In genomic region chr11:86663741-86664140, GRCh38 we compare ENCODE assay signal across 29 cellular contexts.
"Had no signal": no experiment of that assay in that cellular context is flagged by ENCODE, and none has a peak within 500 bp of the region (broad histone marks: within the 10 kb centered on the region; RNA-seq: fewer than 3 reads in every experiment).

No MANE protein-coding gene starts in this region.

- DNase-seq: activated CD4-positive, alpha-beta memory T cell treated with anti-CD3 and anti-CD28 coated beads, Interleukin-2, amount 10 ng/mL, durations not matched to agents 7 days and 5 days; activated CD4-positive, alpha-beta T cell treated with anti-CD3 and anti-CD28 coated beads for 48 hours; activated CD8-positive, alpha-beta memory T cell treated with anti-CD3 and anti-CD28 coated beads, Interleukin-2, amount 10 ng/mL, durations not matched to agents 7 days and 5 days; activated T-cell treated with anti-CD3 and anti-CD28 coated beads, Interleukin-2, amount 50 U/mL, for 48 hours; anterior cingulate cortex; effector CD8-positive, alpha-beta T cell; heart left ventricle; kidney glomerular epithelial cell; left lung; natural killer cell; occipital lobe; psoas muscle; stimulated activated CD4-positive, alpha-beta T cell treated with anti-CD3 and anti-CD28 coated beads, Interleukin-4, amount 100 ng/mL, for 4 hours; stimulated activated CD8-positive, alpha-beta memory T cell treated with anti-CD3 and anti-CD28 coated beads, Interleukin-4, amount 100 ng/mL, for 48 hours; stimulated activated naive CD8-positive, alpha-beta T cell treated with anti-CD3 and anti-CD28 coated beads, Interleukin-15, amount 100 ng/mL, for 72 hours; T-helper 17 cell; T1000; WERI-Rb-1 had no signal

- H3K36me3 Mint-ChIP-seq: activated CD8-positive, alpha-beta memory T cell treated with anti-CD3 and anti-CD28 coated beads, Interleukin-2, amount 10 ng/mL, durations not matched to agents 7 days and 5 days; mesothelial cell of epicardium; natural killer cell; neural progenitor cell; stimulated activated memory B cell treated with anti-CD40 and anti-IgM and Interleukin-4, amounts not matched to agents 10 μg/mL and 1 μg/mL and 100 μg/mL, for 72 hours had no signal

- H3K79me2 ChIP-seq: parathyroid adenoma had no signal

- H3K4me2 ChIP-seq: neural progenitor cell had no signal

- H3K27me3 ChIP-seq: heart left ventricle, left lung, neural progenitor cell, right atrium auricular region, tibial nerve had no signal

- H3K4me3 ChIP-seq: heart left ventricle, left lung, neural progenitor cell, psoas muscle, right atrium auricular region, tibial nerve had no signal

- H3K27ac ChIP-seq: left lung, neural progenitor cell, parathyroid adenoma, psoas muscle, right atrium auricular region, tibial nerve, WERI-Rb-1 had no signal

- H3K27ac Mint-ChIP-seq: activated CD4-positive, alpha-beta memory T cell treated with anti-CD3 and anti-CD28 coated beads, Interleukin-2, amount 10 ng/mL, durations not matched to agents 7 days and 5 days; activated CD8-positive, alpha-beta memory T cell treated with anti-CD3 and anti-CD28 coated beads, Interleukin-2, amount 10 ng/mL, durations not matched to agents 7 days and 5 days; activated naive CD4-positive, alpha-beta T cell treated with anti-CD3 and anti-CD28 coated beads, Interleukin-2, amount 50 U/mL, for 24 hours; activated T-helper 2 cell treated with anti-CD3 and anti-CD28 coated beads, Interferon-gamma antibody, Interleukin-2, Interleukin-4, amounts not matched to agents 10 μg/mL and 5 μg/mL and 100 μg/mL, durations not matched to agents 14 hours and 24 hours and 36 hours; mesothelial cell of epicardium; natural killer cell; neural progenitor cell; stimulated activated memory B cell treated with anti-CD40 and anti-IgM and Interleukin-4, amounts not matched to agents 10 μg/mL and 1 μg/mL and 100 μg/mL, for 72 hours; stimulated activated naive CD8-positive, alpha-beta T cell treated with anti-CD3 and anti-CD28 coated beads, Interleukin-15, amount 100 ng/mL, for 72 hours; T-helper 17 cell had no signal

- H3K4me3 Mint-ChIP-seq: activated CD4-positive, alpha-beta memory T cell treated with anti-CD3 and anti-CD28 coated beads, Interleukin-2, amount 10 ng/mL, durations not matched to agents 7 days and 5 days; activated CD8-positive, alpha-beta memory T cell treated with anti-CD3 and anti-CD28 coated beads, Interleukin-2, amount 10 ng/mL, durations not matched to agents 7 days and 5 days; activated naive CD4-positive, alpha-beta T cell treated with anti-CD3 and anti-CD28 coated beads, Interleukin-2, amount 50 U/mL, for 24 hours; central memory CD8-positive, alpha-beta T cell; mesothelial cell of epicardium; natural killer cell; neural progenitor cell; stimulated activated memory B cell treated with anti-CD40 and anti-IgM and Interleukin-4, amounts not matched to agents 10 μg/mL and 1 μg/mL and 100 μg/mL, for 72 hours; stimulated activated naive CD8-positive, alpha-beta T cell treated with anti-CD3 and anti-CD28 coated beads, Interleukin-15, amount 100 ng/mL, for 72 hours; T-helper 17 cell had no signal

- H3K9me3 ChIP-seq: left lung, psoas muscle, right atrium auricular region, tibial nerve had no signal

- H3K27me3 Mint-ChIP-seq: central memory CD8-positive, alpha-beta T cell had no signal

- H3K4me1 Mint-ChIP-seq: activated CD4-positive, alpha-beta memory T cell treated with anti-CD3 and anti-CD28 coated beads, Interleukin-2, amount 10 ng/mL, durations not matched to agents 7 days and 5 days; activated CD8-positive, alpha-beta memory T cell treated with anti-CD3 and anti-CD28 coated beads, Interleukin-2, amount 10 ng/mL, durations not matched to agents 7 days and 5 days; activated naive CD4-positive, alpha-beta T cell treated with anti-CD3 and anti-CD28 coated beads, Interleukin-2, amount 50 U/mL, for 24 hours; central memory CD8-positive, alpha-beta T cell; natural killer cell; stimulated activated memory B cell treated with anti-CD40 and anti-IgM and Interleukin-4, amounts not matched to agents 10 μg/mL and 1 μg/mL and 100 μg/mL, for 72 hours; stimulated activated naive CD8-positive, alpha-beta T cell treated with anti-CD3 and anti-CD28 coated beads, Interleukin-15, amount 100 ng/mL, for 72 hours; T-helper 17 cell had no signal

- H3K4me1 ChIP-seq: left lung had no signal

- H3K36me3 ChIP-seq: left lung had no signal

- H2AFZ ChIP-seq: neural progenitor cell, parathyroid adenoma had no signal

- H3K9me3 Mint-ChIP-seq: activated CD4-positive, alpha-beta memory T cell treated with anti-CD3 and anti-CD28 coated beads, Interleukin-2, amount 10 ng/mL, durations not matched to agents 7 days and 5 days; activated naive CD4-positive, alpha-beta T cell treated with anti-CD3 and anti-CD28 coated beads, Interleukin-2, amount 50 U/mL, for 24 hours; activated T-helper 2 cell treated with anti-CD3 and anti-CD28 coated beads, Interferon-gamma antibody, Interleukin-2, Interleukin-4, amounts not matched to agents 10 μg/mL and 5 μg/mL and 100 μg/mL, durations not matched to agents 14 hours and 24 hours and 36 hours; central memory CD8-positive, alpha-beta T cell; mesothelial cell of epicardium; natural killer cell; neural progenitor cell; stimulated activated memory B cell treated with anti-CD40 and anti-IgM and Interleukin-4, amounts not matched to agents 10 μg/mL and 1 μg/mL and 100 μg/mL, for 72 hours; stimulated activated naive CD8-positive, alpha-beta T cell treated with anti-CD3 and anti-CD28 coated beads, Interleukin-15, amount 100 ng/mL, for 72 hours had no signal

- ATAC-seq: activated CD4-positive, CD25-positive, alpha-beta regulatory T cell treated with anti-CD3 and anti-CD28 coated beads, Interleukin-2, amount 50 U/mL, for 24 hours; activated CD8-positive, alpha-beta memory T cell treated with anti-CD3 and anti-CD28 coated beads, Interleukin-2, amount 10 ng/mL, durations not matched to agents 7 days and 5 days; heart left ventricle; left lung; natural killer cell; psoas muscle; SK-N-SH treated with all-trans-retinoic acid at 6 μM for 48 hours; stimulated activated memory B cell treated with anti-CD40 and anti-IgM and Interleukin-4, amounts not matched to agents 10 μg/mL and 1 μg/mL and 100 μg/mL, for 72 hours; stimulated activated naive CD8-positive, alpha-beta T cell treated with anti-CD3 and anti-CD28 coated beads, Interleukin-15, amount 100 ng/mL, for 72 hours; T-helper 17 cell had no signal

- H3K9ac ChIP-seq: neural progenitor cell, parathyroid adenoma had no signal
